In the genomic region with DNA sequence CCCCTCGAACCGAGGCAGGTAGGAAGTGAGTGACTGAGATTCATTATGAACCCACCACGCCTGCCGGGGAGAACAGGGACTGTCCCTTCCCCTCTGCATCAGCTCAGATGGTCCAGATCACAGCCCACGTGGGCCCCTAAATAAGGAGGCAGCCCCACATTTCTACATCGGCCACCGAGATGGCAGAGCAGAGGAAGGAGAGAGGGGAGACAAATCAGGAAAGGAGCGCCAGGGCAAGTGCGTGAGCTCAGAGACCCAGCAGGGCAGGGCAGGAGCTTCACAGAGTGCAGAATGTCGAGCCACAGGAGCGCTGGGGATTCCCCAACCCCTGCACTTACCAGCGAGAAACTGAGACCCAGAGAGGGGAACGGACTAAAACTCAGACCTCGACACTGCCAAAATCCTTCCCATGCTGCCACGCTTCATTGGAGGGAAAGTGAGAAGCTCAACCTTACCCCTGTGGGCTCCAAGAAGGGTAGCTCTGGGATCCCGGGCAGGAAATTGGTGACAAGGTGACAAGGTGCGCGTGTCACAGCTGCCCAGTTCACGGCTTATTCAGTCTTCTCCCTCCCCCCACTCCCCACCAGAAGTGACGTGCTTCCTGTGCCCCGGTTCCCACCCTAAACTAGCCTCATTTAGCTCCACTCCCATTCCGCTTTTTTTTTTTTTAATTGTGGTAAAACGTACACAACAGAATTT, we compare ENCODE assay signal across 1 cellular context.
TF ChIP-seq lines count a peak whose summit lies in the region.

A gene (minus strand): TSS at position 566 of the 699 bp plus-strand sequence. CDS start 13,942 bp downstream, outside the sequence.

TF ChIP-seq in HepG2, 621 proteins besides CTCF, POLR2A, EP300 and RAD21 (continued from another document and continues in another):
- TF ChIP-seq ZNF557 (CRISPR knock-in tag; IDR thresholded peaks at IDR 0.05) (no peak), ZNF292 (CRISPR knock-in tag; IDR thresholded peaks at IDR 0.05; ENCODE audit: borderline replicate concordance, low read depth) (peak; percentile 90; the same call in 1 of the 2 replicates), HNF4A (CRISPR knock-in tag; IDR thresholded peaks at IDR 0.05) (no peak), ZNF496 (CRISPR knock-in tag; IDR thresholded peaks at IDR 0.05; ENCODE audit: insufficient replicate concordance) (no peak), ZC3H4 (CRISPR knock-in tag; IDR thresholded peaks at IDR 0.05; ENCODE audit: borderline replicate concordance) (no peak), ZNF441 (CRISPR knock-in tag; IDR thresholded peaks at IDR 0.05; ENCODE audit: borderline replicate concordance) (no peak), ZSCAN31 (CRISPR knock-in tag; IDR thresholded peaks at IDR 0.05; ENCODE audit: low read depth) (no peak), RFXANK (CRISPR knock-in tag; IDR thresholded peaks at IDR 0.05) (no peak), SMARCE1 (IDR thresholded peaks at IDR 0.05; ENCODE audit: borderline replicate concordance) (no peak), ZNF678 (CRISPR knock-in tag; IDR thresholded peaks at IDR 0.05) (0 out of 2 replicates have a peak, but pooled peaks have one; percentile 27), FOXK2 (IDR thresholded peaks at IDR 0.05) (no peak), DNMT1 (CRISPR knock-in tag; IDR thresholded peaks at IDR 0.05) (peak; percentile 45; the same call in 1 of the 2 replicates), ZNF556 (CRISPR knock-in tag; IDR thresholded peaks at IDR 0.05; ENCODE audit: borderline replicate concordance) (no peak), RARG (CRISPR knock-in tag; IDR thresholded peaks at IDR 0.05; ENCODE audit: low read depth) (no peak), RFXAP (CRISPR knock-in tag; IDR thresholded peaks at IDR 0.05; ENCODE audit: borderline replicate concordance) (no peak), ZNF160 (CRISPR knock-in tag; IDR thresholded peaks at IDR 0.05) (no peak), ARNT (IDR thresholded peaks at IDR 0.05) (no peak), KDM5B (CRISPR knock-in tag; IDR thresholded peaks at IDR 0.05; ENCODE audit: borderline replicate concordance) (peak; percentile 69; the same call in 1 of the 2 replicates), ZFP36L2 (CRISPR knock-in tag; IDR thresholded peaks at IDR 0.05) (no peak), IKZF1 (IDR thresholded peaks at IDR 0.05) (no peak), ZFP37 (CRISPR knock-in tag; IDR thresholded peaks at IDR 0.05; ENCODE audit: borderline replicate concordance) (no peak), HDAC6 (IDR thresholded peaks at IDR 0.05; ENCODE audit: low read depth, low read length) (no peak), SOX5 (CRISPR knock-in tag; IDR thresholded peaks at IDR 0.05; ENCODE audit: borderline replicate concordance) (no peak), ZNF263 (CRISPR knock-in tag; IDR thresholded peaks at IDR 0.05) (no peak), HDAC1 (CRISPR knock-in tag; IDR thresholded peaks at IDR 0.05) (no peak), ZMYM3 (CRISPR knock-in tag; IDR thresholded peaks at IDR 0.05) (0 out of 2 replicates have a peak, but pooled peaks have one; percentile 28), ZNF703 (CRISPR knock-in tag; IDR thresholded peaks at IDR 0.05; ENCODE audit: borderline replicate concordance) (no peak), RBM39 (IDR thresholded peaks at IDR 0.05; ENCODE audit: low read depth, low read length, poor library complexity, severe bottlenecking) (no peak), ZSCAN20 (CRISPR knock-in tag; IDR thresholded peaks at IDR 0.05; ENCODE audit: borderline replicate concordance) (no peak), HOXA3 (CRISPR knock-in tag; IDR thresholded peaks at IDR 0.05) (no peak), ZNF343 (CRISPR knock-in tag; IDR thresholded peaks at IDR 0.05) (no peak), ZNF232 (CRISPR knock-in tag; IDR thresholded peaks at IDR 0.05; ENCODE audit: borderline replicate concordance) (no peak), ZNF234 (CRISPR knock-in tag; conservative IDR thresholded peaks at IDR 0.05) (no peak), GATAD2A (CRISPR knock-in tag; IDR thresholded peaks at IDR 0.05) (no peak), ZKSCAN5 (CRISPR knock-in tag; IDR thresholded peaks at IDR 0.05) (no peak), RELA (CRISPR knock-in tag; IDR thresholded peaks at IDR 0.05) (0 out of 2 replicates have a peak, but pooled peaks have one; percentile 28), KMT2A (CRISPR knock-in tag; IDR thresholded peaks at IDR 0.05) (no peak), ATF1 (CRISPR knock-in tag; IDR thresholded peaks at IDR 0.05) (0 out of 2 replicates have a peak, but pooled peaks have one; percentile 36), HOXD1 (CRISPR knock-in tag; IDR thresholded peaks at IDR 0.05) (no peak)
- TF ChIP-seq, protein P1, sequence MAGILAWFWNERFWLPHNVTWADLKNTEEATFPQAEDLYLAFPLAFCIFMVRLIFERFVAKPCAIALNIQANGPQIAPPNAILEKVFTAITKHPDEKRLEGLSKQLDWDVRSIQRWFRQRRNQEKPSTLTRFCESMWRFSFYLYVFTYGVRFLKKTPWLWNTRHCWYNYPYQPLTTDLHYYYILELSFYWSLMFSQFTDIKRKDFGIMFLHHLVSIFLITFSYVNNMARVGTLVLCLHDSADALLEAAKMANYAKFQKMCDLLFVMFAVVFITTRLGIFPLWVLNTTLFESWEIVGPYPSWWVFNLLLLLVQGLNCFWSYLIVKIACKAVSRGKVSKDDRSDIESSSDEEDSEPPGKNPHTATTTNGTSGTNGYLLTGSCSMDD (CRISPR knock-in tag; IDR thresholded peaks at IDR 0.05), result no peak
- TF ChIP-seq, protein P2, sequence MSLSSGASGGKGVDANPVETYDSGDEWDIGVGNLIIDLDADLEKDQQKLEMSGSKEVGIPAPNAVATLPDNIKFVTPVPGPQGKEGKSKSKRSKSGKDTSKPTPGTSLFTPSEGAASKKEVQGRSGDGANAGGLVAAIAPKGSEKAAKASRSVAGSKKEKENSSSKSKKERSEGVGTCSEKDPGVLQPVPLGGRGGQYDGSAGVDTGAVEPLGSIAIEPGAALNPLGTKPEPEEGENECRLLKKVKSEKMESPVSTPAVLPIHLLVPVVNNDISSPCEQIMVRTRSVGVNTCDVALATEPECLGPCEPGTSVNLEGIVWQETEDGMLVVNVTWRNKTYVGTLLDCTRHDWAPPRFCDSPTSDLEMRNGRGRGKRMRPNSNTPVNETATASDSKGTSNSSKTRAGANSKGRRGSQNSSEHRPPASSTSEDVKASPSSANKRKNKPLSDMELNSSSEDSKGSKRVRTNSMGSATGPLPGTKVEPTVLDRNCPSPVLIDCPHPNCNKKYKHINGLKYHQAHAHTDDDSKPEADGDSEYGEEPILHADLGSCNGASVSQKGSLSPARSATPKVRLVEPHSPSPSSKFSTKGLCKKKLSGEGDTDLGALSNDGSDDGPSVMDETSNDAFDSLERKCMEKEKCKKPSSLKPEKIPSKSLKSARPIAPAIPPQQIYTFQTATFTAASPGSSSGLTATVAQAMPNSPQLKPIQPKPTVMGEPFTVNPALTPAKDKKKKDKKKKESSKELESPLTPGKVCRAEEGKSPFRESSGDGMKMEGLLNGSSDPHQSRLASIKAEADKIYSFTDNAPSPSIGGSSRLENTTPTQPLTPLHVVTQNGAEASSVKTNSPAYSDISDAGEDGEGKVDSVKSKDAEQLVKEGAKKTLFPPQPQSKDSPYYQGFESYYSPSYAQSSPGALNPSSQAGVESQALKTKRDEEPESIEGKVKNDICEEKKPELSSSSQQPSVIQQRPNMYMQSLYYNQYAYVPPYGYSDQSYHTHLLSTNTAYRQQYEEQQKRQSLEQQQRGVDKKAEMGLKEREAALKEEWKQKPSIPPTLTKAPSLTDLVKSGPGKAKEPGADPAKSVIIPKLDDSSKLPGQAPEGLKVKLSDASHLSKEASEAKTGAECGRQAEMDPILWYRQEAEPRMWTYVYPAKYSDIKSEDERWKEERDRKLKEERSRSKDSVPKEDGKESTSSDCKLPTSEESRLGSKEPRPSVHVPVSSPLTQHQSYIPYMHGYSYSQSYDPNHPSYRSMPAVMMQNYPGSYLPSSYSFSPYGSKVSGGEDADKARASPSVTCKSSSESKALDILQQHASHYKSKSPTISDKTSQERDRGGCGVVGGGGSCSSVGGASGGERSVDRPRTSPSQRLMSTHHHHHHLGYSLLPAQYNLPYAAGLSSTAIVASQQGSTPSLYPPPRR (CRISPR knock-in tag; IDR thresholded peaks at IDR 0.05; ENCODE audit: borderline replicate concordance), result no peak
- TF ChIP-seq, protein P3, sequence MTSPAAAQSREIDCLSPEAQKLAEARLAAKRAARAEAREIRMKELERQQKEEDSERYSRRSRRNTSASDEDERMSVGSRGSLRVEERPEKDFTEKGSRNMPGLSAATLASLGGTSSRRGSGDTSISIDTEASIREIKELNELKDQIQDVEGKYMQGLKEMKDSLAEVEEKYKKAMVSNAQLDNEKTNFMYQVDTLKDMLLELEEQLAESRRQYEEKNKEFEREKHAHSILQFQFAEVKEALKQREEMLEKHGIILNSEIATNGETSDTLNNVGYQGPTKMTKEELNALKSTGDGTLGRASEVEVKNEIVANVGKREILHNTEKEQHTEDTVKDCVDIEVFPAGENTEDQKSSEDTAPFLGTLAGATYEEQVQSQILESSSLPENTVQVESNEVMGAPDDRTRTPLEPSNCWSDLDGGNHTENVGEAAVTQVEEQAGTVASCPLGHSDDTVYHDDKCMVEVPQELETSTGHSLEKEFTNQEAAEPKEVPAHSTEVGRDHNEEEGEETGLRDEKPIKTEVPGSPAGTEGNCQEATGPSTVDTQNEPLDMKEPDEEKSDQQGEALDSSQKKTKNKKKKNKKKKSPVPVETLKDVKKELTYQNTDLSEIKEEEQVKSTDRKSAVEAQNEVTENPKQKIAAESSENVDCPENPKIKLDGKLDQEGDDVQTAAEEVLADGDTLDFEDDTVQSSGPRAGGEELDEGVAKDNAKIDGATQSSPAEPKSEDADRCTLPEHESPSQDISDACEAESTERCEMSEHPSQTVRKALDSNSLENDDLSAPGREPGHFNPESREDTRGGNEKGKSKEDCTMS (CRISPR knock-in tag; conservative IDR thresholded peaks at IDR 0.05), result no peak
- TF ChIP-seq, protein P4, sequence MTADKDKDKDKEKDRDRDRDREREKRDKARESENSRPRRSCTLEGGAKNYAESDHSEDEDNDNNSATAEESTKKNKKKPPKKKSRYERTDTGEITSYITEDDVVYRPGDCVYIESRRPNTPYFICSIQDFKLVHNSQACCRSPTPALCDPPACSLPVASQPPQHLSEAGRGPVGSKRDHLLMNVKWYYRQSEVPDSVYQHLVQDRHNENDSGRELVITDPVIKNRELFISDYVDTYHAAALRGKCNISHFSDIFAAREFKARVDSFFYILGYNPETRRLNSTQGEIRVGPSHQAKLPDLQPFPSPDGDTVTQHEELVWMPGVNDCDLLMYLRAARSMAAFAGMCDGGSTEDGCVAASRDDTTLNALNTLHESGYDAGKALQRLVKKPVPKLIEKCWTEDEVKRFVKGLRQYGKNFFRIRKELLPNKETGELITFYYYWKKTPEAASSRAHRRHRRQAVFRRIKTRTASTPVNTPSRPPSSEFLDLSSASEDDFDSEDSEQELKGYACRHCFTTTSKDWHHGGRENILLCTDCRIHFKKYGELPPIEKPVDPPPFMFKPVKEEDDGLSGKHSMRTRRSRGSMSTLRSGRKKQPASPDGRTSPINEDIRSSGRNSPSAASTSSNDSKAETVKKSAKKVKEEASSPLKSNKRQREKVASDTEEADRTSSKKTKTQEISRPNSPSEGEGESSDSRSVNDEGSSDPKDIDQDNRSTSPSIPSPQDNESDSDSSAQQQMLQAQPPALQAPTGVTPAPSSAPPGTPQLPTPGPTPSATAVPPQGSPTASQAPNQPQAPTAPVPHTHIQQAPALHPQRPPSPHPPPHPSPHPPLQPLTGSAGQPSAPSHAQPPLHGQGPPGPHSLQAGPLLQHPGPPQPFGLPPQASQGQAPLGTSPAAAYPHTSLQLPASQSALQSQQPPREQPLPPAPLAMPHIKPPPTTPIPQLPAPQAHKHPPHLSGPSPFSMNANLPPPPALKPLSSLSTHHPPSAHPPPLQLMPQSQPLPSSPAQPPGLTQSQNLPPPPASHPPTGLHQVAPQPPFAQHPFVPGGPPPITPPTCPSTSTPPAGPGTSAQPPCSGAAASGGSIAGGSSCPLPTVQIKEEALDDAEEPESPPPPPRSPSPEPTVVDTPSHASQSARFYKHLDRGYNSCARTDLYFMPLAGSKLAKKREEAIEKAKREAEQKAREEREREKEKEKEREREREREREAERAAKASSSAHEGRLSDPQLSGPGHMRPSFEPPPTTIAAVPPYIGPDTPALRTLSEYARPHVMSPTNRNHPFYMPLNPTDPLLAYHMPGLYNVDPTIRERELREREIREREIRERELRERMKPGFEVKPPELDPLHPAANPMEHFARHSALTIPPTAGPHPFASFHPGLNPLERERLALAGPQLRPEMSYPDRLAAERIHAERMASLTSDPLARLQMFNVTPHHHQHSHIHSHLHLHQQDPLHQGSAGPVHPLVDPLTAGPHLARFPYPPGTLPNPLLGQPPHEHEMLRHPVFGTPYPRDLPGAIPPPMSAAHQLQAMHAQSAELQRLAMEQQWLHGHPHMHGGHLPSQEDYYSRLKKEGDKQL (CRISPR knock-in tag; IDR thresholded peaks at IDR 0.05; ENCODE audit: low read depth), result no peak
- TF ChIP-seq, protein P5, sequence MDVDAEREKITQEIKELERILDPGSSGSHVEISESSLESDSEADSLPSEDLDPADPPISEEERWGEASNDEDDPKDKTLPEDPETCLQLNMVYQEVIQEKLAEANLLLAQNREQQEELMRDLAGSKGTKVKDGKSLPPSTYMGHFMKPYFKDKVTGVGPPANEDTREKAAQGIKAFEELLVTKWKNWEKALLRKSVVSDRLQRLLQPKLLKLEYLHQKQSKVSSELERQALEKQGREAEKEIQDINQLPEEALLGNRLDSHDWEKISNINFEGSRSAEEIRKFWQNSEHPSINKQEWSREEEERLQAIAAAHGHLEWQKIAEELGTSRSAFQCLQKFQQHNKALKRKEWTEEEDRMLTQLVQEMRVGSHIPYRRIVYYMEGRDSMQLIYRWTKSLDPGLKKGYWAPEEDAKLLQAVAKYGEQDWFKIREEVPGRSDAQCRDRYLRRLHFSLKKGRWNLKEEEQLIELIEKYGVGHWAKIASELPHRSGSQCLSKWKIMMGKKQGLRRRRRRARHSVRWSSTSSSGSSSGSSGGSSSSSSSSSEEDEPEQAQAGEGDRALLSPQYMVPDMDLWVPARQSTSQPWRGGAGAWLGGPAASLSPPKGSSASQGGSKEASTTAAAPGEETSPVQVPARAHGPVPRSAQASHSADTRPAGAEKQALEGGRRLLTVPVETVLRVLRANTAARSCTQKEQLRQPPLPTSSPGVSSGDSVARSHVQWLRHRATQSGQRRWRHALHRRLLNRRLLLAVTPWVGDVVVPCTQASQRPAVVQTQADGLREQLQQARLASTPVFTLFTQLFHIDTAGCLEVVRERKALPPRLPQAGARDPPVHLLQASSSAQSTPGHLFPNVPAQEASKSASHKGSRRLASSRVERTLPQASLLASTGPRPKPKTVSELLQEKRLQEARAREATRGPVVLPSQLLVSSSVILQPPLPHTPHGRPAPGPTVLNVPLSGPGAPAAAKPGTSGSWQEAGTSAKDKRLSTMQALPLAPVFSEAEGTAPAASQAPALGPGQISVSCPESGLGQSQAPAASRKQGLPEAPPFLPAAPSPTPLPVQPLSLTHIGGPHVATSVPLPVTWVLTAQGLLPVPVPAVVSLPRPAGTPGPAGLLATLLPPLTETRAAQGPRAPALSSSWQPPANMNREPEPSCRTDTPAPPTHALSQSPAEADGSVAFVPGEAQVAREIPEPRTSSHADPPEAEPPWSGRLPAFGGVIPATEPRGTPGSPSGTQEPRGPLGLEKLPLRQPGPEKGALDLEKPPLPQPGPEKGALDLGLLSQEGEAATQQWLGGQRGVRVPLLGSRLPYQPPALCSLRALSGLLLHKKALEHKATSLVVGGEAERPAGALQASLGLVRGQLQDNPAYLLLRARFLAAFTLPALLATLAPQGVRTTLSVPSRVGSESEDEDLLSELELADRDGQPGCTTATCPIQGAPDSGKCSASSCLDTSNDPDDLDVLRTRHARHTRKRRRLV (CRISPR knock-in tag; IDR thresholded peaks at IDR 0.05), result no peak
